ENCODE assay signal across 1 cellular context in the genomic region with DNA sequence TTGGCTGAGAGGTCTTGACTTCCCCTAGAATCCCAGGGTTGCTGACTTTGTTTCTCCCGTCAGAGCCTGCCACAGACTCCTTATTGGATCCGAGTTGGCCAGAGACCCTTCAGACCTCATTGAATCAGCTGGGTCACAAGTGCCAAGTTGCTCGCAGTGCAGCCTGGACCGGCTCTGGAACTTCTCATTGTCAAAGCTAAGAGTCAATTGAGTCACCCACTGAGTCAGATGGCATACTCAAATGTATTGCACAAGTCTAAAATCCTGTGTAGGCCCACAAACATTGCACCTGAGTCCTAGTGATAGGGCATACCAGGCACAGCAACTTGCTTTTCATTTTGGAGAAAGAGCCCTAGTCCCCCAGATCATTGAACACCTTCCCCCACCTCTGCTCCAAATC.
TF ChIP-seq lines count a peak whose summit lies in the region.

No MANE protein-coding gene starts in this region.

TF ChIP-seq in HepG2, 621 proteins besides CTCF, POLR2A, EP300 and RAD21:
- TF ChIP-seq NFIC (IDR thresholded peaks at IDR 0.05; ENCODE audit: low read length) (no peak), U2AF2 (IDR thresholded peaks at IDR 0.05; ENCODE audit: low read depth, low read length) (no peak), CEBPB (IDR thresholded peaks at IDR 0.05; ENCODE audit: borderline replicate concordance, low read depth, low read length) (0 out of 2 replicates have a peak, but pooled peaks have one; percentile 42)
- TF ChIP-seq, protein P1, sequence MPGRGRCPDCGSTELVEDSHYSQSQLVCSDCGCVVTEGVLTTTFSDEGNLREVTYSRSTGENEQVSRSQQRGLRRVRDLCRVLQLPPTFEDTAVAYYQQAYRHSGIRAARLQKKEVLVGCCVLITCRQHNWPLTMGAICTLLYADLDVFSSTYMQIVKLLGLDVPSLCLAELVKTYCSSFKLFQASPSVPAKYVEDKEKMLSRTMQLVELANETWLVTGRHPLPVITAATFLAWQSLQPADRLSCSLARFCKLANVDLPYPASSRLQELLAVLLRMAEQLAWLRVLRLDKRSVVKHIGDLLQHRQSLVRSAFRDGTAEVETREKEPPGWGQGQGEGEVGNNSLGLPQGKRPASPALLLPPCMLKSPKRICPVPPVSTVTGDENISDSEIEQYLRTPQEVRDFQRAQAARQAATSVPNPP (CRISPR knock-in tag; IDR thresholded peaks at IDR 0.05), result no peak
- TF ChIP-seq, protein P2, sequence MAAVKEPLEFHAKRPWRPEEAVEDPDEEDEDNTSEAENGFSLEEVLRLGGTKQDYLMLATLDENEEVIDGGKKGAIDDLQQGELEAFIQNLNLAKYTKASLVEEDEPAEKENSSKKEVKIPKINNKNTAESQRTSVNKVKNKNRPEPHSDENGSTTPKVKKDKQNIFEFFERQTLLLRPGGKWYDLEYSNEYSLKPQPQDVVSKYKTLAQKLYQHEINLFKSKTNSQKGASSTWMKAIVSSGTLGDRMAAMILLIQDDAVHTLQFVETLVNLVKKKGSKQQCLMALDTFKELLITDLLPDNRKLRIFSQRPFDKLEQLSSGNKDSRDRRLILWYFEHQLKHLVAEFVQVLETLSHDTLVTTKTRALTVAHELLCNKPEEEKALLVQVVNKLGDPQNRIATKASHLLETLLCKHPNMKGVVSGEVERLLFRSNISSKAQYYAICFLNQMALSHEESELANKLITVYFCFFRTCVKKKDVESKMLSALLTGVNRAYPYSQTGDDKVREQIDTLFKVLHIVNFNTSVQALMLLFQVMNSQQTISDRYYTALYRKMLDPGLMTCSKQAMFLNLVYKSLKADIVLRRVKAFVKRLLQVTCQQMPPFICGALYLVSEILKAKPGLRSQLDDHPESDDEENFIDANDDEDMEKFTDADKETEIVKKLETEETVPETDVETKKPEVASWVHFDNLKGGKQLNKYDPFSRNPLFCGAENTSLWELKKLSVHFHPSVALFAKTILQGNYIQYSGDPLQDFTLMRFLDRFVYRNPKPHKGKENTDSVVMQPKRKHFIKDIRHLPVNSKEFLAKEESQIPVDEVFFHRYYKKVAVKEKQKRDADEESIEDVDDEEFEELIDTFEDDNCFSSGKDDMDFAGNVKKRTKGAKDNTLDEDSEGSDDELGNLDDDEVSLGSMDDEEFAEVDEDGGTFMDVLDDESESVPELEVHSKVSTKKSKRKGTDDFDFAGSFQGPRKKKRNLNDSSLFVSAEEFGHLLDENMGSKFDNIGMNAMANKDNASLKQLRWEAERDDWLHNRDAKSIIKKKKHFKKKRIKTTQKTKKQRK (IDR thresholded peaks at IDR 0.05; ENCODE audit: low read length), result no peak
